12 cellular contexts compared by ENCODE assay signal in the genomic region with DNA sequence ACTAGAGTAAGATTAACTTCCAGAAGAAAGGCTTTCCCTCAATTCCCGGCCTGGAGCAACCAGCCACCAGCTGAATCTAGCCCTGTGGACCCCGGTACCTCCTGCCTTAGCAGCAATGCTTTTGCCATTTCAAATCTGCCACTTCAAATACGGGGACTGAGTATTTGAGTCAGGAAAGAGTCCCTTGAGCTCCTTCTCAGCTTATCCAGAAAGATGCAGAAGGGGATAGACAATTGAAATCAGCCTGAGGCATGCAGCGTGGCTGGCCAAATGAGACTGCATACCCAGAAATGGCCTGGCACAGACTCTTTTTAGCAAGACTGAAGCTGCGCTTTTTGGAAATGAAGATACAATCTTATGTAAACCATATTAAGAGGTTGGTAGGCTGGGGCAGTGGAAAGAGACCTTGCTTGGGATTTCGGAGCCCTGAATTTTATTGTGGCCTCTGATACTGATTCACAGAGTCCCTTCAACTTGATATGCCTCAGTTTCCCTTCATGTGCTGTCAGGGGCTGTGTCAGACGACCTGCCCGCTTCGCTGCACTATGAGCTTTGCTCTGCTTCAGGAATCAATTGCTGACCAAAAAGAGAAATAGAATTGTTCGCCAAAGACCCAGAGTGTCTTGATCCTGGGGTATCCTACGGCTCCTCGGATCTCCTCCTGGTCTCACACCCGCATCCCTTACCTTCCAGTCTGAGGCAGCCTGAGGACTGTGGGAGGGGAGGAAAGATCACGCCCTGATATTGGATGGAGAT. TPM values are rescaled to one million over a fixed set of nuclear protein-coding genes. Genes with fewer than 3 reads are reported as not detected.
A peak's percentile ranks its signal among the peaks of the same experiment; 100 is the strongest.
DNase-seq lines count a peak whose midpoint lies in the region; ATAC-seq, FAIRE-seq and TF ChIP-seq lines count a peak whose summit lies in the region.
"Had no signal": no experiment of that assay in that cellular context is flagged by ENCODE, and none has a peak within 500 bp of the region (broad histone marks: within the 10 kb centered on the region; RNA-seq: fewer than 3 reads in every experiment).

No MANE protein-coding gene starts in this region.

- TF ChIP-seq CTCF in SK-N-SH (IDR thresholded peaks at IDR 0.05), result no peak
- no peak for TF ChIP-seq CTCF in epithelial cell of proximal tubule (conservative IDR thresholded peaks at IDR 0.05; ENCODE audit: low read depth, low read length)
- no peak for TF ChIP-seq CTCF in osteoblast (IDR thresholded peaks at IDR 0.05; ENCODE audit: extremely low read depth, low read depth, low read length)

- H3K27me3 ChIP-seq in SK-N-SH (ENCODE audit: insufficient read depth), result no peaks in the 10 kb centered on the region
- H3K27me3 ChIP-seq in osteoblast (ENCODE audit: insufficient read depth, low read length), result peaks cover 27% of the 10 kb centered on the region
- no peaks in the 10 kb centered on the region for H3K27me3 ChIP-seq in right cardiac atrium (ENCODE audit: control insufficient read depth, insufficient read depth)

- DNase-seq in SK-N-SH (peak; percentile 65), T-helper 17 cell (no peak), epithelial cell of proximal tubule (ENCODE audit: low read depth) (no peak), osteoblast (ENCODE audit: insufficient read length, low spot score, missing footprints) (no peak), GM19239 (ENCODE audit: insufficient read length, low spot score) (no peak), right cardiac atrium (no peak)
- DNase-seq: central memory CD4-positive, alpha-beta T cell; DND-41; NCI-H1694 had no signal

- H3K79me2 ChIP-seq in SK-N-SH (ENCODE audit: insufficient read depth) (no peaks in the 10 kb centered on the region), osteoblast (ENCODE audit: insufficient read depth, low read length) (no peaks in the 10 kb centered on the region)

- no peak for FAIRE-seq in GM19239 (lab: Jason Lieb, UNC)

- H3K27ac ChIP-seq in SK-N-SH (ENCODE audit: low read depth in 2 of 2, low read length in 1 of 2) (no peak overlapping the region), osteoblast (ENCODE audit: low read depth, low read length) (no peak overlapping the region), right cardiac atrium (ENCODE audit: low read length) (no peak overlapping the region)
- H3K27ac ChIP-seq: 22Rv1 had no signal

- POLR2A ChIA-PET in SK-N-SH (lab: Yijun Ruan, JAX), result interaction anchor here (1.3 to 1.4 kb wide), 2 partner anchors 40 to 110 kb away, joined by 3 to 4 read pairs; a partner anchor contains a TSS

- H3K27me3 Mint-ChIP-seq in T-helper 17 cell, result peaks cover 46% of the 10 kb centered on the region

- no peak for TF ChIP-seq RAD21 in SK-N-SH (IDR thresholded peaks at IDR 0.05; ENCODE audit: low read length)

- H3K4me2 ChIP-seq in SK-N-SH, result peak overlapping the region; percentile 75
- H3K4me2 ChIP-seq in osteoblast (ENCODE audit: insufficient read depth, low read length), result no peak overlapping the region

- no peak overlapping the region; a peak in 1 of 4 replicates for H3K4me3 ChIP-seq in SK-N-SH (ENCODE audit: low read depth in 2 of 2, low read length in 1 of 2)
- peak overlapping the region; percentile 53 for H3K4me3 ChIP-seq in epithelial cell of proximal tubule (ENCODE audit: low read depth, low read length)
- peak overlapping the region; percentile 75 for H3K4me3 ChIP-seq in osteoblast (ENCODE audit: insufficient read depth, low read length)
- H3K4me3 ChIP-seq in right cardiac atrium (ENCODE audit: low read length), result no peak overlapping the region

- H3K9me3 ChIP-seq in SK-N-SH (no peaks in the 10 kb centered on the region), T-helper 17 cell (ENCODE audit: control insufficient read depth, low read length, poor library complexity, severe bottlenecking) (no peaks in the 10 kb centered on the region), osteoblast (ENCODE audit: low read depth, low read length) (no peaks in the 10 kb centered on the region), right cardiac atrium (ENCODE audit: control insufficient read depth, low read length) (no peaks in the 10 kb centered on the region)

- intact Hi-C loops in right cardiac atrium (cut with DNase I), result loop anchor here in 1 of 4 donors (5.0 kb wide), 1 partner anchor 86 kb away; no protein-coding TSS in a partner anchor

- H3K9ac ChIP-seq in SK-N-SH, result no peak overlapping the region; the same call in 1 of the 2 replicates

- CTCF ChIA-PET in SK-N-SH (lab: Yijun Ruan, JAX), result interaction anchor here (1.0 to 9.7 kb wide), 17 partner anchors 11 to 292 kb away, joined by 3 to 233 read pairs (median 3); no protein-coding TSS in a partner anchor

- WGBS in SK-N-SH (ENCODE audit: low lambda C conversion rate), result 86% methylated on average over 14 of the region's 14 CpGs
- 85% methylated on average over 14 of the region's 14 CpGs for WGBS in right cardiac atrium

- peak overlapping the region; percentile 95; the same call in 1 of the 2 replicates for H2AFZ ChIP-seq in SK-N-SH (ENCODE audit: low read depth)
- peak overlapping the region; percentile 30 for H2AFZ ChIP-seq in osteoblast (ENCODE audit: low read length)

- peaks cover 6% of the 10 kb centered on the region for H3K4me1 Mint-ChIP-seq in T-helper 17 cell

- H4K20me1 ChIP-seq in SK-N-SH (ENCODE audit: insufficient read depth), result no peaks in the 10 kb centered on the region
- H4K20me1 ChIP-seq in osteoblast (ENCODE audit: insufficient read depth, low read length), result no peaks in the 10 kb centered on the region

- ATAC-seq in SK-N-SH treated with all-trans-retinoic acid at 6 μM for 48 hours (no peak), T-helper 17 cell (no peak), GM19351 (IDR thresholded peaks at IDR 0.05; ENCODE audit: unreplicated experiment) (no peak), right cardiac atrium (no peak)

- no peaks in the 10 kb centered on the region for H3K9me2 ChIP-seq in SK-N-SH

- TF ChIP-seq EP300 in SK-N-SH (IDR thresholded peaks at IDR 0.05; ENCODE audit: borderline replicate concordance in 1 of 2, low read depth in 1 of 2, low read length in 1 of 2), result no peak

- no peaks in the 10 kb centered on the region for H3K36me3 Mint-ChIP-seq in T-helper 17 cell (ENCODE audit: low read depth)

- H3K4me3 Mint-ChIP-seq in T-helper 17 cell, result peak overlapping the region; percentile 82

- H3K4me1 ChIP-seq in SK-N-SH (ENCODE audit: control insufficient read depth in 1 of 2, insufficient read depth in 2 of 2, low read depth in 1 of 2, low read length in 1 of 2) (peaks cover 0 to 16% of the 10 kb centered on the region in 2 experiments; a peak in 2 of 4 replicates), osteoblast (ENCODE audit: insufficient read depth, low read length) (peaks cover 3% of the 10 kb centered on the region), right cardiac atrium (ENCODE audit: control insufficient read depth, insufficient read depth, low read length) (no peaks in the 10 kb centered on the region)

- peaks cover 4% of the 10 kb centered on the region for H3F3A ChIP-seq in SK-N-SH (replicated peaks; ENCODE audit: insufficient read depth)

- H3K27ac Mint-ChIP-seq in T-helper 17 cell, result peak overlapping the region; percentile 24

- no peaks in the 10 kb centered on the region for H3K36me3 ChIP-seq in SK-N-SH (replicated peaks in 1 of 2; ENCODE audit: control insufficient read depth in 1 of 2, insufficient read depth in 2 of 2, low read length in 1 of 2)
- H3K36me3 ChIP-seq in osteoblast (ENCODE audit: insufficient read depth, low read length), result no peaks in the 10 kb centered on the region

TF ChIP-seq in SK-N-SH, 30 proteins besides CTCF, POLR2A, EP300 and RAD21 (continues in another document):
- TF ChIP-seq GATA2 (CRISPR knock-in tag; IDR thresholded peaks at IDR 0.05), result peak; percentile 38; the same call in 1 of the 2 replicates
- TF ChIP-seq SMC3 (IDR thresholded peaks at IDR 0.05; ENCODE audit: low read depth, low read length), result no peak
- no peak for TF ChIP-seq FOXM1 (IDR thresholded peaks at IDR 0.05; ENCODE audit: low read depth)
- TF ChIP-seq NRF1 (IDR thresholded peaks at IDR 0.05; ENCODE audit: low read depth, low read length), result no peak

TF ChIP-seq in SK-N-SH treated with all-trans-retinoic acid at 6 μM for 48 hours, 23 proteins besides CTCF, POLR2A, EP300 and RAD21 (continues in another document):
- TF ChIP-seq, protein P1, sequence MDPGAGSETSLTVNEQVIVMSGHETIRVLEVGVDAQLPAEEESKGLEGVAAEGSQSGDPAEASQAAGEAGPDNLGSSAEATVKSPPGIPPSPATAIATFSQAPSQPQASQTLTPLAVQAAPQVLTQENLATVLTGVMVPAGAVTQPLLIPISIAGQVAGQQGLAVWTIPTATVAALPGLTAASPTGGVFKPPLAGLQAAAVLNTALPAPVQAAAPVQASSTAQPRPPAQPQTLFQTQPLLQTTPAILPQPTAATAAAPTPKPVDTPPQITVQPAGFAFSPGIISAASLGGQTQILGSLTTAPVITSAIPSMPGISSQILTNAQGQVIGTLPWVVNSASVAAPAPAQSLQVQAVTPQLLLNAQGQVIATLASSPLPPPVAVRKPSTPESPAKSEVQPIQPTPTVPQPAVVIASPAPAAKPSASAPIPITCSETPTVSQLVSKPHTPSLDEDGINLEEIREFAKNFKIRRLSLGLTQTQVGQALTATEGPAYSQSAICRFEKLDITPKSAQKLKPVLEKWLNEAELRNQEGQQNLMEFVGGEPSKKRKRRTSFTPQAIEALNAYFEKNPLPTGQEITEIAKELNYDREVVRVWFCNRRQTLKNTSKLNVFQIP (CRISPR knock-in tag; IDR thresholded peaks at IDR 0.05; ENCODE audit: borderline replicate concordance, low read depth), result no peak

RNA-seq across cellular contexts. Expression of a gene that starts 1.0 kb away (rescaled TPM):
- polyA plus RNA-seq in SK-N-SH (2012; rRNA removed) (4.0 and 5.9 TPM in 2 replicates), right cardiac atrium (0.29 TPM)
- polyA plus RNA-seq in SK-N-SH (2012; cell fraction: cytosol; rRNA removed), result 7.1 and 8.9 TPM in 2 replicates
- 3.6 and 5.5 TPM in 2 replicates for polyA plus RNA-seq in SK-N-SH (2012; cell fraction: nucleus; rRNA removed)
- total RNA-seq in T-helper 17 cell (not detected), epithelial cell of proximal tubule (9.7 and 9.8 TPM in 2 replicates), osteoblast (1.4 and 2.4 TPM in 2 replicates), right cardiac atrium (under 1 TPM; 0.23 to 0.38 (median 0.30) TPM)

RNA-seq across cellular contexts. Expression of a gene that starts 21.5 kb away (rescaled TPM):
- polyA plus RNA-seq in SK-N-SH (2012; rRNA removed) (8.6 and 12.1 TPM in 2 replicates), right cardiac atrium (2.2 TPM)
- 9.9 and 10.9 TPM in 2 replicates for polyA plus RNA-seq in SK-N-SH (2012; cell fraction: cytosol; rRNA removed)
- polyA plus RNA-seq in SK-N-SH (2012; cell fraction: nucleus; rRNA removed), result 13.9 and 30.4 TPM in 2 replicates
- total RNA-seq in T-helper 17 cell (1 to 10 TPM; 3.5 to 5.6 TPM), epithelial cell of proximal tubule (5.2 and 11.3 TPM in 2 replicates), osteoblast (17.4 and 18.1 TPM in 2 replicates), right cardiac atrium (1 to 10 TPM; 6.2 to 7.2 (median 6.9) TPM)

RNA-seq across cellular contexts. Expression of a gene that starts 40.0 kb away (rescaled TPM):
- polyA plus RNA-seq in SK-N-SH (2012; rRNA removed), result 306 and 350 TPM in 2 replicates
- 391 and 431 TPM in 2 replicates for polyA plus RNA-seq in SK-N-SH (2012; cell fraction: cytosol; rRNA removed)
- polyA plus RNA-seq in SK-N-SH (2012; cell fraction: nucleus; rRNA removed), result 69.8 and 155 TPM in 2 replicates
- total RNA-seq in T-helper 17 cell, result 10 to 100 TPM; 44.3 to 46.0 TPM
- total RNA-seq in epithelial cell of proximal tubule, result 127 and 128 TPM in 2 replicates
- 249 and 275 TPM in 2 replicates for total RNA-seq in osteoblast
- total RNA-seq in right cardiac atrium, result 100 to 1,000 TPM; 178 to 208 (median 191) TPM
- 224 TPM for polyA plus RNA-seq in right cardiac atrium

Comparison
In these comparisons a context has a peak if more than half of its experiments do, and no peak if none do; other contexts are left out.
1. H3K4me3 ChIP-seq: peak in epithelial cell of proximal tubule (single experiment) and osteoblast (single experiment); none in SK-N-SH (0 of 2) and right cardiac atrium (single experiment).